17 cellular contexts compared by ENCODE assay signal in genomic region chr13:23323946-23324709, GRCh38.
DNase-seq lines count a peak whose midpoint lies in the region; ATAC-seq and TF ChIP-seq lines count a peak whose summit lies in the region.
"Had no signal": no experiment of that assay in that cellular context is flagged by ENCODE, and none has a peak within 500 bp of the region (broad histone marks: within the 10 kb centered on the region; RNA-seq: fewer than 3 reads in every experiment).

No MANE protein-coding gene starts in this region.

- peak; percentile 39 for DNase-seq in AG10803 (ENCODE audit: low read depth)
- peak; percentile 7 for DNase-seq in HFFc6
- DNase-seq in dorsolateral prefrontal cortex, result peak in 4 of 10 donors; percentile 34 to 59 (median 48)
- peak; percentile 29 for DNase-seq in myocyte (ENCODE audit: low read depth)
- DNase-seq in adrenal gland, result no peak
- DNase-seq in HT-29 (ENCODE audit: low spot score), result no peak
- DNase-seq in activated CD4-positive, CD25-positive, alpha-beta regulatory T cell treated with anti-CD3 and anti-CD28 coated beads, Interleukin-2, amount 50 U/mL, for 72 hours, result no peak
- DNase-seq: activated CD4-positive, alpha-beta memory T cell treated with anti-CD3 and anti-CD28 coated beads, Interleukin-2, amount 10 ng/mL, durations not matched to agents 7 days and 5 days; activated naive CD8-positive, alpha-beta T cell treated with anti-CD3 and anti-CD28 coated beads for 36 hours; activated T-cell treated with anti-CD3 and anti-CD28 coated beads, Interleukin-2, amount 50 U/mL, for 4 hours; left colon; MV-4-11; NCI-H2107; stimulated activated CD4-positive, alpha-beta T cell treated with anti-CD3 and anti-CD28 coated beads, Interleukin-4, amount 100 ng/mL, for 1 hour had no signal

- no peaks in the 10 kb centered on the region; the same call in 1 of the 2 replicates for H3K36me3 Mint-ChIP-seq in HFFc6 (ENCODE audit: low read depth)

- H3K4me3 Mint-ChIP-seq in HFFc6, result peak overlapping the region; percentile 61; the same call in 1 of the 2 replicates
- H3K4me3 Mint-ChIP-seq: activated CD4-positive, alpha-beta memory T cell treated with anti-CD3 and anti-CD28 coated beads, Interleukin-2, amount 10 ng/mL, durations not matched to agents 7 days and 5 days; activated naive CD8-positive, alpha-beta T cell treated with anti-CD3 and anti-CD28 coated beads for 36 hours; activated T-cell treated with anti-CD3 and anti-CD28 coated beads, Interleukin-2, amount 50 U/mL, for 4 hours; IgD-negative memory B cell had no signal

- WGBS in adrenal gland, 4 donors, result 70 to 81% (median 72%) methylated on average over 12 to 17 of the region's 17 CpGs

- H3K4me1 ChIP-seq in adrenal gland (replicated peaks in 1 of 2), result peaks cover 0 to 6% of the 10 kb centered on the region in 2 donors

- intact Hi-C loops in dorsolateral prefrontal cortex (cut with DNase I) (loop anchor here (2.0 to 5.0 kb wide), 2 partner anchors 108 to 109 kb away; partner anchors contain the start of gene SACS (in 2 of the 2)), adrenal gland (cut with DNase I) (no loop called here)

- no peak for TF ChIP-seq POLR2A in adrenal gland (IDR thresholded peaks at IDR 0.05)

- H3K9me3 Mint-ChIP-seq in HFFc6, result no peaks in the 10 kb centered on the region
- H3K9me3 Mint-ChIP-seq: activated CD4-positive, alpha-beta memory T cell treated with anti-CD3 and anti-CD28 coated beads, Interleukin-2, amount 10 ng/mL, durations not matched to agents 7 days and 5 days; activated T-cell treated with anti-CD3 and anti-CD28 coated beads, Interleukin-2, amount 50 U/mL, for 4 hours; IgD-negative memory B cell had no signal

- peaks cover 71% of the 10 kb centered on the region for H3K4me1 Mint-ChIP-seq in HFFc6 (ENCODE audit: low read depth)

- H3K4me3 ChIP-seq in AG10803 (ENCODE audit: low read length), result peak overlapping the region; percentile 28
- H3K4me3 ChIP-seq in dorsolateral prefrontal cortex, result peak overlapping the region in 53 of 59 donors; percentile 3 to 64 (median 42)
- no peak overlapping the region for H3K4me3 ChIP-seq in adrenal gland
- H3K4me3 ChIP-seq: GM12878 had no signal

- TF ChIP-seq CTCF in AG10803 (conservative IDR thresholded peaks at IDR 0.05; ENCODE audit: low read length), result no peak
- TF ChIP-seq CTCF in HFFc6 (IDR thresholded peaks at IDR 0.05), result no peak
- peak in 1 of 56 donors; percentile 12 for TF ChIP-seq CTCF in dorsolateral prefrontal cortex (IDR thresholded peaks at IDR 0.05 in 54 of 56, conservative IDR thresholded peaks at IDR 0.05 in 2 of 56; ENCODE audit: low read depth in 1 of 56, partially characterized antibody in 56 of 56)
- no peak for TF ChIP-seq CTCF in adrenal gland (IDR thresholded peaks at IDR 0.05)

- H3K27me3 ChIP-seq in dorsolateral prefrontal cortex, result no peaks in the 10 kb centered on the region
- H3K27me3 ChIP-seq in adrenal gland, result no peaks in the 10 kb centered on the region

- no peaks in the 10 kb centered on the region for H3K9me3 ChIP-seq in adrenal gland (replicated peaks in 1 of 3)

- no peaks in the 10 kb centered on the region for H3K36me3 ChIP-seq in adrenal gland (replicated peaks in 1 of 2)

- peak overlapping the region; percentile 77 for H3K27ac Mint-ChIP-seq in HFFc6
- H3K27ac Mint-ChIP-seq: activated CD4-positive, alpha-beta memory T cell treated with anti-CD3 and anti-CD28 coated beads, Interleukin-2, amount 10 ng/mL, durations not matched to agents 7 days and 5 days; activated naive CD8-positive, alpha-beta T cell treated with anti-CD3 and anti-CD28 coated beads for 36 hours; IgD-negative memory B cell had no signal

- ATAC-seq in GM19467 (IDR thresholded peaks at IDR 0.05; ENCODE audit: unreplicated experiment), result no peak
- ATAC-seq: activated T-cell treated with anti-CD3 and anti-CD28 coated beads, Interleukin-2, amount 50 U/mL, for 4 hours; left colon had no signal

- H3K27ac ChIP-seq in dorsolateral prefrontal cortex, result peak overlapping the region in 10 of 59 donors; percentile 4 to 44 (median 11)
- no peak overlapping the region for H3K27ac ChIP-seq in adrenal gland

- peaks cover 3% of the 10 kb centered on the region; the same call in 1 of the 2 replicates for H3K27me3 Mint-ChIP-seq in HFFc6 (ENCODE audit: insufficient read depth)
- H3K27me3 Mint-ChIP-seq: activated naive CD8-positive, alpha-beta T cell treated with anti-CD3 and anti-CD28 coated beads for 36 hours; IgD-negative memory B cell had no signal

Comparison
In these comparisons a context has a peak if more than half of its experiments do, and no peak if none do; other contexts are left out.
1. DNase-seq: peak in AG10803 (single experiment), HFFc6 (single experiment) and myocyte (single experiment); none in adrenal gland (0 of 7), HT-29 (single experiment) and activated CD4-positive, CD25-positive, alpha-beta regulatory T cell treated with anti-CD3 and anti-CD28 coated beads, Interleukin-2, amount 50 U/mL, for 72 hours (single experiment).
2. H3K4me3 ChIP-seq: peak in AG10803 (single experiment) and dorsolateral prefrontal cortex (53 of 59); none in adrenal gland (0 of 4).
3. intact Hi-C loops: an anchor here in dorsolateral prefrontal cortex (2.0 to 5.0 kb wide); none called in adrenal gland.